Comparison of ENCODE assay signal across 1 cellular context in the genomic region with DNA sequence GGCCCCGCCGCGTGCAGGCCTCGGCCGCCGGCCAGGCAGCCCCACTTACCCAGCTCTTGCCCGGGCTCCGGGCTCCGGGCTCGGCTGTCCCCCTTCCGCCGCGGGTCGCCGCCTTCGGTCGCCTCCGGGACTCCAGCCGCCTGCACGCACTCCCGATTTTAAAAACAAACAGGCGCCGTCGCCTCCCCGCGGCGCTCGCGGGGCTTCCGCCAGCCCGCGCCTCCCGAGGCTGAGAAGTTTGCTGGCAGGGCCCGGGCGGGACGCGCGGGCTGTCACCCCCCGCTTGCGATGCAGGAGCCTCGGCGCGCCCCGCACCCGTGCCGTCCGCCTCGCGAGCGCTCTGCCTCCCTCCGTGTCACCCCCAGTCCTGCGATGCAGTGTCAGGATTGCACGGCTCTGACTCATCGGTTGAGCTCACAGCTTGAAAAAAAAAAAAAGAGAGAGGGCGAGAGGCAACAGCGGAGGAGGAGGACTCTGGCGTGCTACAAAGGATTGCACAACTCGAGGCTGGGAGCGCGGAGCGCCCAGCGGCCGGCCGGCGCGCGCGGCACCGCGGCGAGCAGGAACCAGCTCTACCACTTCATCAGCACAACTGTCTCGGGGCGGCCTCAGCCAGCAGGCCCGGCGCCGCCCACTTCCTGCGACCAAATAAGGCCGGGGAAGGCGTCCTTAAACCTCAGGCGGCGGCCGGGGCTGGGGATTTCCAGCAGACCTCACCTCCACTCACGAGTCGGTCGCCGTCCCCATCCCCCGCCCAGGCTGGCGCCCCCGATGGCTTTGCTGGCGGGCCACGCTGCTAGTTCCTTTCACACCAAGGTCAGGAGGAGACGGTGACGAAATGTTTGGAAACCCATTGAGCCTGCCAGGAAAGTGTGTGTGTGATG.
TF ChIP-seq lines count a peak whose summit lies in the region.

No MANE protein-coding gene starts in this region.

TF ChIP-seq in GM12878, 131 proteins besides CTCF, POLR2A, EP300 and RAD21 (continued from another document):
- TF ChIP-seq ZBTB4 (CRISPR knock-in tag; IDR thresholded peaks at IDR 0.05) (no peak), MXI1 (IDR thresholded peaks at IDR 0.05; ENCODE audit: low read depth, low read length) (no peak)
